ENCODE assay signal across 19 cellular contexts in the genomic region with DNA sequence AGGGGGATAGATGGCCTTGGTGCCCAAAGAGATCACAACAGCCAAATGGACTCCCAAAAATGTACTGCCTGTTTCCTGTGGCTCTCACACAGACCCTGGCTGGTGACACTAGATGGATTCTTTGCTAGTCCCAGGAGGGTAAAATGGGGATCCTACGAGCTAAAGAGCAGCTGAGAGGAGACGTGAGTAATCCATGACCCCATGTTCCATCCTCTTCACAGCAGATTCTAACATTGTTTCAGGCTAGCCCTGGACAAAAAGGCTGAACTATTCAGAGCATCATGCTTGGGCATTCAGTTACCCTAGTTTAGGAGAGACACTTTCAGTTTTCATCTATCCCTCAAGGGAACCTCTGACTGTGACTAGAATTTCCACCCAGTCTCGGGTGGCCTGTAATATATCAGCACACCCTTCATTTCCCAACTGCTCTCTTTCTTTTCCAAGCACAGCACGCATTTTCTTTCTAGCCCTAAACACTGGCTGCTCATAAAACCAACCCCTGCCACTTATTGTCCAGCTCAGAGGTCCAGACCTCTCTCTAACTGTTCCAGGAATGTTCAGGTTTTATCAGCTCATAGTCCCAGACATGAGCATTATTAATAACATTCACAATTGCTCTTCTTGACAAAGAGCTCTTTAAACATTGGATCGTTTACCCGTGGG. TPM values are rescaled to one million over a fixed set of nuclear protein-coding genes. Genes with fewer than 3 reads are reported as not detected.
"Had no signal": no experiment of that assay in that cellular context is flagged by ENCODE, and none has a peak within 500 bp of the region (broad histone marks: within the 10 kb centered on the region; RNA-seq: fewer than 3 reads in every experiment).

No MANE protein-coding gene starts in this region.

- H3K9me3 Mint-ChIP-seq: activated T-helper 1 cell treated with anti-CD3 and anti-CD28 coated beads, Interleukin-12 subunit alpha, Interleukin-12 subunit beta, Interleukin-2, Interleukin-4 antibody, amounts not matched to agents 30 ng/mL and 10 ng/mL and 1 ng/mL, durations not matched to agents 14 hours and 24 hours and 36 hours; effector memory CD8-positive, alpha-beta T cell had no signal

- H3K36me3 Mint-ChIP-seq: naive B cell had no signal

- H3K36me3 ChIP-seq: breast epithelium, neutrophil had no signal

- H3K4me3 Mint-ChIP-seq: activated T-helper 1 cell treated with anti-CD3 and anti-CD28 coated beads, Interleukin-12 subunit alpha, Interleukin-12 subunit beta, Interleukin-2, Interleukin-4 antibody, amounts not matched to agents 30 ng/mL and 10 ng/mL and 1 ng/mL, durations not matched to agents 14 hours and 24 hours and 36 hours; effector memory CD8-positive, alpha-beta T cell; naive B cell had no signal

- H3K27ac Mint-ChIP-seq: activated T-helper 1 cell treated with anti-CD3 and anti-CD28 coated beads, Interleukin-12 subunit alpha, Interleukin-12 subunit beta, Interleukin-2, Interleukin-4 antibody, amounts not matched to agents 30 ng/mL and 10 ng/mL and 1 ng/mL, durations not matched to agents 14 hours and 24 hours and 36 hours; effector memory CD8-positive, alpha-beta T cell; naive B cell had no signal

- H3K4me3 ChIP-seq: breast epithelium, lung had no signal

- H3K27ac ChIP-seq: breast epithelium, neutrophil had no signal

- H3K27me3 ChIP-seq: breast epithelium had no signal

- ATAC-seq: activated CD4-positive, CD25-positive, alpha-beta regulatory T cell treated with anti-CD3 and anti-CD28 coated beads, Interleukin-2, amount 50 U/mL, for 24 hours; effector memory CD8-positive, alpha-beta T cell had no signal

- H3K4me1 Mint-ChIP-seq: naive B cell had no signal

- H3K9me3 ChIP-seq: breast epithelium, neutrophil had no signal

- DNase-seq: activated CD4-positive, alpha-beta T cell treated with anti-CD3 and anti-CD28 coated beads, Interleukin-2, amount 50 U/mL, for 1 hour; activated naive CD4-positive, alpha-beta T cell; aorta; dermis blood vessel endothelial cell; effector memory CD8-positive, alpha-beta T cell; head of caudate nucleus; left cardiac atrium; midbrain; naive B cell; small intestine; stimulated activated CD4-positive, alpha-beta T cell treated with anti-CD3 and anti-CD28 coated beads, Interleukin-4, amount 100 ng/mL, for 4 hours; stimulated activated CD8-positive, alpha-beta memory T cell treated with anti-CD3 and anti-CD28 coated beads, Interleukin-4, amount 100 ng/mL, for 48 hours; stimulated activated naive CD4-positive, alpha-beta T cell treated with Interleukin-2 at 50 U/mL for 16 hours had no signal

- H3K4me1 ChIP-seq: breast epithelium had no signal

RNA-seq across cellular contexts. Expression of gene SLC22A1, which starts 48.5 kb away (rescaled TPM):
- total RNA-seq: frontal cortex had no signal
